Comparison of ENCODE assay signal across 11 cellular contexts in genomic region chr1:151238467-151238739, GRCh38. TPM values are rescaled to one million over a fixed set of nuclear protein-coding genes. Genes with fewer than 3 reads are reported as not detected.
DNase-seq lines count a peak whose midpoint lies in the region; ATAC-seq and TF ChIP-seq lines count a peak whose summit lies in the region.
"Had no signal": no experiment of that assay in that cellular context is flagged by ENCODE, and none has a peak within 500 bp of the region (broad histone marks: within the 10 kb centered on the region; RNA-seq: fewer than 3 reads in every experiment).

No MANE protein-coding gene starts in this region.

- no peaks in the 10 kb centered on the region for H3K9me3 Mint-ChIP-seq in activated naive CD8-positive, alpha-beta T cell treated with anti-CD3 and anti-CD28 coated beads, Interleukin-2, amount 50 U/mL, for 24 hours

- H3K36me3 Mint-ChIP-seq in activated naive CD8-positive, alpha-beta T cell treated with anti-CD3 and anti-CD28 coated beads, Interleukin-2, amount 50 U/mL, for 24 hours (ENCODE audit: low read depth), result peaks cover 59% of the 10 kb centered on the region

- no peak overlapping the region for H3K27ac ChIP-seq in RWPE2 (ENCODE audit: poor library complexity, severe bottlenecking)
- H3K27ac ChIP-seq in fibroblast of lung (ENCODE audit: insufficient read depth, low read length), result no peak overlapping the region

- H3K9me3 ChIP-seq in RWPE2 (ENCODE audit: severe bottlenecking), result no peaks in the 10 kb centered on the region
- no peaks in the 10 kb centered on the region for H3K9me3 ChIP-seq in fibroblast of lung (ENCODE audit: control insufficient read depth, insufficient read depth, low read depth, low read length)

- no peak overlapping the region for H3K4me2 ChIP-seq in fibroblast of lung (ENCODE audit: extremely low read depth, insufficient read depth, low read length)

- H3K4me1 Mint-ChIP-seq in activated naive CD8-positive, alpha-beta T cell treated with anti-CD3 and anti-CD28 coated beads, Interleukin-2, amount 50 U/mL, for 24 hours, result peaks cover 2% of the 10 kb centered on the region

- H3K27ac Mint-ChIP-seq in activated naive CD8-positive, alpha-beta T cell treated with anti-CD3 and anti-CD28 coated beads, Interleukin-2, amount 50 U/mL, for 24 hours, result no peak overlapping the region
- H3K27ac Mint-ChIP-seq: progenitor cell of endocrine pancreas had no signal

- H3K36me3 ChIP-seq in RWPE2 (ENCODE audit: low read depth) (peaks cover 100% of the 10 kb centered on the region), fibroblast of lung (ENCODE audit: control insufficient read depth, insufficient read depth, low read length) (peaks cover 23% of the 10 kb centered on the region)

- H3K4me1 ChIP-seq in RWPE2 (ENCODE audit: insufficient read depth, poor library complexity, severe bottlenecking), result no peaks in the 10 kb centered on the region
- peaks cover 16% of the 10 kb centered on the region for H3K4me1 ChIP-seq in fibroblast of lung (ENCODE audit: control insufficient read depth, extremely low read depth, insufficient read depth, low read length)

- peak; percentile 75; the same call in 2 of the 3 replicates for ATAC-seq in RWPE2 (ENCODE audit: low read depth)
- no peak for ATAC-seq in activated naive CD8-positive, alpha-beta T cell treated with anti-CD3 and anti-CD28 coated beads, Interleukin-2, amount 50 U/mL, for 24 hours
- no peak for ATAC-seq in HG02885 (IDR thresholded peaks at IDR 0.05; ENCODE audit: poor library complexity, unreplicated experiment)

- H3K27me3 ChIP-seq in RWPE2 (ENCODE audit: insufficient read depth, poor library complexity, severe bottlenecking) (no peaks in the 10 kb centered on the region), fibroblast of lung (ENCODE audit: control insufficient read depth, insufficient read depth, low read length) (no peaks in the 10 kb centered on the region)

- no peak overlapping the region for H2AFZ ChIP-seq in fibroblast of lung (ENCODE audit: low read length)

- no peak overlapping the region for H3K9ac ChIP-seq in fibroblast of lung (ENCODE audit: insufficient read depth, low read length)

- no peak for TF ChIP-seq CTCF in RWPE2 (IDR thresholded peaks at IDR 0.05; ENCODE audit: poor library complexity, severe bottlenecking)
- TF ChIP-seq CTCF in fibroblast of lung (conservative IDR thresholded peaks at IDR 0.05 in 1 of 2, IDR thresholded peaks at IDR 0.05 in 1 of 2; ENCODE audit: low read depth in 1 of 2, low read length in 2 of 2), result no peak

- H3K4me3 Mint-ChIP-seq in activated naive CD8-positive, alpha-beta T cell treated with anti-CD3 and anti-CD28 coated beads, Interleukin-2, amount 50 U/mL, for 24 hours, result no peak overlapping the region

- peak; percentile 89 for DNase-seq in EH (ENCODE audit: low read depth)
- no peak for DNase-seq in RWPE2 (ENCODE audit: low spot score)
- DNase-seq in fibroblast of lung (ENCODE audit: low read depth in 2 of 2), result peak; percentile 89 to 91
- peak; percentile 74 for DNase-seq in skeletal muscle cell (ENCODE audit: low read depth)
- DNase-seq in activated naive CD8-positive, alpha-beta T cell treated with anti-CD3 and anti-CD28 coated beads, Interleukin-2, amount 50 U/mL, for 24 hours, result no peak
- DNase-seq in NCI-H345 treated with DMSO at 0.1 percent for 48 hours (lab: John Stamatoyannopoulos, UW; ENCODE audit: unreplicated experiment), result no peak
- no peak for DNase-seq in stimulated activated naive CD4-positive, alpha-beta T cell (lab: John Stamatoyannopoulos, UW)
- DNase-seq: activated T-cell treated with anti-CD3 and anti-CD28 coated beads, Interleukin-2, amount 50 U/mL, for 48 hours; KBM-7 had no signal

- H3K27me3 Mint-ChIP-seq in activated naive CD8-positive, alpha-beta T cell treated with anti-CD3 and anti-CD28 coated beads, Interleukin-2, amount 50 U/mL, for 24 hours, result no peaks in the 10 kb centered on the region
- H3K27me3 Mint-ChIP-seq: progenitor cell of endocrine pancreas had no signal

- H4K20me1 ChIP-seq in fibroblast of lung (ENCODE audit: control insufficient read depth, extremely low read depth, insufficient read depth, low read length), result no peaks in the 10 kb centered on the region

- H3K79me2 ChIP-seq in fibroblast of lung (ENCODE audit: control insufficient read depth, insufficient read depth, low read length), result no peaks in the 10 kb centered on the region

- H3K4me3 ChIP-seq in RWPE2 (ENCODE audit: severe bottlenecking), result no peak overlapping the region
- H3K4me3 ChIP-seq in fibroblast of lung (replicated peaks in 1 of 4; ENCODE audit: control extremely low read depth in 1 of 4, insufficient read depth in 1 of 4, low read depth in 3 of 4, low read length in 4 of 4), result no peak overlapping the region
- no peak overlapping the region for H3K4me3 ChIP-seq in skeletal muscle cell (ENCODE audit: low read depth, low read length)

RNA-seq across cellular contexts. Expression of gene PSMD4, which starts 16.1 kb away (rescaled TPM):
- 193 and 240 TPM in 2 replicates for total RNA-seq in fibroblast of lung
- polyA plus RNA-seq in fibroblast of lung, result 210 and 282 TPM in 2 replicates
- 214 and 281 TPM in 2 replicates for polyA plus RNA-seq in fibroblast of lung (2012)
- 143 and 181 TPM in 2 replicates for polyA minus RNA-seq in fibroblast of lung (ENCODE audit: low replicate concordance)

RNA-seq across cellular contexts. Expression of gene PIP5K1A, which starts 40.1 kb away (rescaled TPM):
- total RNA-seq in fibroblast of lung, result 61.4 and 80.9 TPM in 2 replicates
- polyA plus RNA-seq in fibroblast of lung, result 108 and 118 TPM in 2 replicates
- 42.9 and 53.1 TPM in 2 replicates for polyA plus RNA-seq in fibroblast of lung (2012)
- 179 and 256 TPM in 2 replicates for polyA minus RNA-seq in fibroblast of lung (ENCODE audit: low replicate concordance)

RNA-seq across cellular contexts. Expression of gene ZNF687, which starts 43.7 kb away (rescaled TPM):
- total RNA-seq in fibroblast of lung, result 8.2 and 11.7 TPM in 2 replicates
- polyA plus RNA-seq in fibroblast of lung, result 7.2 and 7.6 TPM in 2 replicates
- 9.0 and 9.6 TPM in 2 replicates for polyA plus RNA-seq in fibroblast of lung (2012)
- polyA minus RNA-seq in fibroblast of lung (ENCODE audit: low replicate concordance), result 41.4 and 61.9 TPM in 2 replicates

RNA-seq across cellular contexts. Expression of gene VPS72, which starts 48.4 kb away (rescaled TPM):
- total RNA-seq in fibroblast of lung, result 42.9 and 47.5 TPM in 2 replicates
- polyA plus RNA-seq in fibroblast of lung, result 43.8 and 57.8 TPM in 2 replicates
- 38.2 and 56.5 TPM in 2 replicates for polyA plus RNA-seq in fibroblast of lung (2012)
- polyA minus RNA-seq in fibroblast of lung (ENCODE audit: low replicate concordance), result 29.1 and 33.5 TPM in 2 replicates

Comparison
In these comparisons a context has a peak if more than half of its experiments do, and no peak if none do; other contexts are left out.
1. DNase-seq: peak in EH (single experiment), fibroblast of lung (2 of 2) and skeletal muscle cell (single experiment); none in RWPE2 (single experiment), activated naive CD8-positive, alpha-beta T cell treated with anti-CD3 and anti-CD28 coated beads, Interleukin-2, amount 50 U/mL, for 24 hours (single experiment), NCI-H345 treated with DMSO at 0.1 percent for 48 hours (single experiment) and stimulated activated naive CD4-positive, alpha-beta T cell (0 of 6).